In the genomic region with DNA sequence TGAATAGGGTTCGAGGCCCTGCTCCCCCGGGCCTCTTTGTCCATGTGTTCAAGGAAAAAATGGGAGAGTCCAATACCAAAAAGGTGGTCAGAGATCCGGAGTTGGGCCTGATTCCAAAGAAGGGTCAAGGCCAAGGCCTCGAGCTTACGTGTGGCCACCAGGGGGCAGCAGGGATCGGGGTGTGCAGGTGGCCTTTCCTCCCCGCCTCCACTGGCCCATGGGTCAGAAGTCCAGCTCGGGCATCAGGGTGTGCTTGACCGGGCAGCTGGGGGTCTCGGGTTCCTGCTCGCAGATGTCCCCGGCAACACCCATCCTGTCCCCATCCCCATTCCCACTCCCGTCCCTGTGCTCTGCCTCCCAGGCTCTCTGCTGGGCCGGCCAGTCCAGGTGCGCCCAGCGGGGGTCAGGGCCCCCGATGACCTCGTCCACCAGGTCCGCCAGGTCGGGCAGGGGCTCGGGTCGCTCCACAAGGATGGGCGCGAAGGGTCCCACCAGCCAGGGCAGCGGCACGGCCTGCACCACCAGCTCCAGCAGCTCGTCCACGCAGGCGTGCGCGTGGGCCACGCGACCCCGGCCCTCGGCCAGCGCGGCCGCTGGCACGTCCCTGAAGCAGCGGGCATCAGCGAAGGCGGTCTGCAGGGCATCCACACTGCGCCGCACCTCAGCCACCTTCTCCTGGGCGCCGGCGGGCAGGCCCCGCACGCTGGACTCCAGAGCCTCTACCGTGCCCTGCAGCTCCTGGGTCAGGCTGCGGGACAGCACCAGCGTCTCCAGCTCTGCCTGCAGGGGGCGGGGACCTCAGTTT, we compare ENCODE assay signal across 8 cellular contexts. TPM values are rescaled to one million over a fixed set of nuclear protein-coding genes. Genes with fewer than 3 reads are reported as not detected.
DNase-seq lines count a peak whose midpoint lies in the region; ATAC-seq and TF ChIP-seq lines count a peak whose summit lies in the region.

No MANE protein-coding gene starts in this region.

- no peaks in the 10 kb centered on the region for H3K27me3 ChIP-seq in colonic mucosa

- intact Hi-C loops in colonic mucosa (cut with DNase I): no loop called here

- in situ Hi-C loops in ACHN (cut with HindIII; ENCODE audit: low pct_ligation_motif_present, low pct_unique_long_range_greater_than_20kb, low sequenced_read_pairs): no loop called here

- H3K4me3 ChIP-seq in colonic mucosa: no peak overlapping the region

- peaks cover 9% of the 10 kb centered on the region for H3K4me1 Mint-ChIP-seq in nephron

- TF ChIP-seq CTCF in GM12873 (IDR thresholded peaks at IDR 0.05; ENCODE audit: insufficient read depth, low read depth, low read length, missing control alignments) (peak; percentile 85), colonic mucosa (IDR thresholded peaks at IDR 0.05) (peak; percentile 56), nephron (IDR thresholded peaks at IDR 0.05; ENCODE audit: unreplicated experiment in 3 of 3) (peak; percentile 37 to 52 (median 48))

- H3K36me3 ChIP-seq in colonic mucosa: no peaks in the 10 kb centered on the region

- H3K27ac Mint-ChIP-seq in nephron: no peak overlapping the region

- H3K27me3 Mint-ChIP-seq in nephron (ENCODE audit: low read depth): peaks cover 8% of the 10 kb centered on the region

- H3K4me3 Mint-ChIP-seq in nephron: no peak overlapping the region

- H3K9me3 ChIP-seq in colonic mucosa: no peaks in the 10 kb centered on the region

- H3K4me1 ChIP-seq in colonic mucosa: no peaks in the 10 kb centered on the region

- DNase-seq in ACHN: peak; percentile 43
- DNase-seq in colonic mucosa: peak; percentile 55

- no peak overlapping the region for H3K9ac ChIP-seq in colonic mucosa (ENCODE audit: low read depth in 2 of 2, low read length in 2 of 2)

- no peaks in the 10 kb centered on the region for H3K9me3 Mint-ChIP-seq in nephron

- H3K27ac ChIP-seq in colonic mucosa: no peak overlapping the region

- ATAC-seq in GM21526 (IDR thresholded peaks at IDR 0.05; ENCODE audit: low FRiP score, unreplicated experiment) (no peak), HG03097 (IDR thresholded peaks at IDR 0.05; ENCODE audit: low FRiP score, unreplicated experiment) (no peak), GM18520 (IDR thresholded peaks at IDR 0.05; ENCODE audit: unreplicated experiment) (no peak)

- no peaks in the 10 kb centered on the region for H3K36me3 Mint-ChIP-seq in nephron (ENCODE audit: low read depth)

TF ChIP-seq in PFSK-1, 5 proteins besides CTCF, POLR2A, EP300 and RAD21:
- TF ChIP-seq POLR2AphosphoS5 (IDR thresholded peaks at IDR 0.05; ENCODE audit: low read depth, low read length): no peak
- TF ChIP-seq TAF1 (IDR thresholded peaks at IDR 0.05; ENCODE audit: borderline replicate concordance, insufficient read depth, low read length): no peak
- TF ChIP-seq FOXP2 (optimal IDR thresholded peaks at IDR 0.05; ENCODE audit: borderline replicate concordance, extremely low read depth, extremely low read length, insufficient read depth): peak; percentile 6
- TF ChIP-seq, protein P1, sequence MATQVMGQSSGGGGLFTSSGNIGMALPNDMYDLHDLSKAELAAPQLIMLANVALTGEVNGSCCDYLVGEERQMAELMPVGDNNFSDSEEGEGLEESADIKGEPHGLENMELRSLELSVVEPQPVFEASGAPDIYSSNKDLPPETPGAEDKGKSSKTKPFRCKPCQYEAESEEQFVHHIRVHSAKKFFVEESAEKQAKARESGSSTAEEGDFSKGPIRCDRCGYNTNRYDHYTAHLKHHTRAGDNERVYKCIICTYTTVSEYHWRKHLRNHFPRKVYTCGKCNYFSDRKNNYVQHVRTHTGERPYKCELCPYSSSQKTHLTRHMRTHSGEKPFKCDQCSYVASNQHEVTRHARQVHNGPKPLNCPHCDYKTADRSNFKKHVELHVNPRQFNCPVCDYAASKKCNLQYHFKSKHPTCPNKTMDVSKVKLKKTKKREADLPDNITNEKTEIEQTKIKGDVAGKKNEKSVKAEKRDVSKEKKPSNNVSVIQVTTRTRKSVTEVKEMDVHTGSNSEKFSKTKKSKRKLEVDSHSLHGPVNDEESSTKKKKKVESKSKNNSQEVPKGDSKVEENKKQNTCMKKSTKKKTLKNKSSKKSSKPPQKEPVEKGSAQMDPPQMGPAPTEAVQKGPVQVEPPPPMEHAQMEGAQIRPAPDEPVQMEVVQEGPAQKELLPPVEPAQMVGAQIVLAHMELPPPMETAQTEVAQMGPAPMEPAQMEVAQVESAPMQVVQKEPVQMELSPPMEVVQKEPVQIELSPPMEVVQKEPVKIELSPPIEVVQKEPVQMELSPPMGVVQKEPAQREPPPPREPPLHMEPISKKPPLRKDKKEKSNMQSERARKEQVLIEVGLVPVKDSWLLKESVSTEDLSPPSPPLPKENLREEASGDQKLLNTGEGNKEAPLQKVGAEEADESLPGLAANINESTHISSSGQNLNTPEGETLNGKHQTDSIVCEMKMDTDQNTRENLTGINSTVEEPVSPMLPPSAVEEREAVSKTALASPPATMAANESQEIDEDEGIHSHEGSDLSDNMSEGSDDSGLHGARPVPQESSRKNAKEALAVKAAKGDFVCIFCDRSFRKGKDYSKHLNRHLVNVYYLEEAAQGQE (IDR thresholded peaks at IDR 0.05; ENCODE audit: insufficient read depth in 1 of 2, low read depth in 2 of 2, low read length in 2 of 2): no peak
- TF ChIP-seq SIN3A (IDR thresholded peaks at IDR 0.05; ENCODE audit: borderline replicate concordance, insufficient read depth, low read length): no peak

RNA-seq across cellular contexts. Expression of a gene that starts 5.2 kb away (rescaled TPM):
- 6.0 TPM for polyA plus RNA-seq in PFSK-1 (2012; ENCODE audit: insufficient read length, low read depth)
- 1 to 10 TPM in 1 of 2 donors, under 1 TPM in 1; 0.47 to 6.3 TPM for total RNA-seq in colonic mucosa

RNA-seq across cellular contexts. Expression of a gene that starts 11.5 kb away (rescaled TPM):
- 0.23 TPM for polyA plus RNA-seq in PFSK-1 (2012; ENCODE audit: insufficient read length, low read depth)
- total RNA-seq in colonic mucosa: 1 to 10 TPM; 2.0 to 3.5 TPM

RNA-seq across cellular contexts. Expression of a gene that starts 16.3 kb away (rescaled TPM):
- polyA plus RNA-seq in PFSK-1 (2012; ENCODE audit: insufficient read length, low read depth): 0.13 TPM
- total RNA-seq in colonic mucosa: 10 to 100 TPM; 24.4 to 26.0 TPM

RNA-seq across cellular contexts. Expression of a gene that starts 36.0 kb away (rescaled TPM):
- polyA plus RNA-seq in PFSK-1 (2012; ENCODE audit: insufficient read length, low read depth): 2.2 TPM
- 1 to 10 TPM; 1.3 to 5.6 TPM for total RNA-seq in colonic mucosa

RNA-seq across cellular contexts. Expression of a gene that starts 51.4 kb away (rescaled TPM):
- 204 TPM for polyA plus RNA-seq in PFSK-1 (2012; ENCODE audit: insufficient read length, low read depth)
- 10 to 100 TPM; 32.7 to 55.0 TPM for total RNA-seq in colonic mucosa
